In genomic region chr4:182346675-182347375, GRCh38 we compare ENCODE assay signal across 22 cellular contexts.
A peak's percentile ranks its signal among the peaks of the same experiment; 100 is the strongest.
DNase-seq lines count a peak whose midpoint lies in the region; ATAC-seq lines count a peak whose summit lies in the region.
"Had no signal": no experiment of that assay in that cellular context is flagged by ENCODE, and none has a peak within 500 bp of the region (broad histone marks: within the 10 kb centered on the region; RNA-seq: fewer than 3 reads in every experiment).

No MANE protein-coding gene starts in this region.

- H3K27me3 ChIP-seq in mesenchymal stem cell (ENCODE audit: control insufficient read depth in 1 of 2, insufficient read depth in 1 of 2, low read length in 2 of 2), result no peaks in the 10 kb centered on the region
- H3K27me3 ChIP-seq: BE2C had no signal

- DNase-seq in ELF-1 (ENCODE audit: low read depth, low spot score) (peak; percentile 25), SK-MEL-5 (ENCODE audit: low read depth, low spot score) (peak; percentile 5), mesenchymal stem cell (no peak), renal cortical epithelial cell (ENCODE audit: low read depth) (peak; percentile 7), NCI-H2227 treated with DMSO at 0.1 percent for 48 hours (lab: John Stamatoyannopoulos, UW) (no peak), T-helper 9 cell (no peak)
- DNase-seq: ACHN; BE2C; CD8-positive, alpha-beta memory T cell; DMS153; H9; HFFc6; NCI-H1048; NCI-H1694; NCI-H2029 treated with DMSO at 0.1 percent for 48 hours; NCI-H526 treated with DMSO at 0.1 percent for 48 hours; PC-9; RPMI8226; SHP77 had no signal

- H3K9ac ChIP-seq in mesenchymal stem cell (ENCODE audit: low read length), result no peak overlapping the region
- H3K9ac ChIP-seq: KMS-11 had no signal

- H3K36me3 ChIP-seq in mesenchymal stem cell (ENCODE audit: control insufficient read depth in 1 of 2, insufficient read depth in 2 of 2, low read depth in 1 of 2, low read length in 2 of 2), result peaks cover 0 to 8% of the 10 kb centered on the region in 2 experiments
- H3K36me3 ChIP-seq: BE2C had no signal

- H2AFZ ChIP-seq in mesenchymal stem cell (ENCODE audit: low read depth, low read length), result no peak overlapping the region
- H2AFZ ChIP-seq: GM23338, PC-9 had no signal

- H3K27ac ChIP-seq in mesenchymal stem cell (ENCODE audit: low read length, poor library complexity, severe bottlenecking), result no peak overlapping the region
- H3K27ac ChIP-seq: KMS-11, PC-9 had no signal

- H2BK15ac ChIP-seq in mesenchymal stem cell (ENCODE audit: low read depth, poor library complexity, severe bottlenecking), result no peak overlapping the region

- H4K91ac ChIP-seq in mesenchymal stem cell (ENCODE audit: low read length), result no peak overlapping the region

- H3K4ac ChIP-seq in mesenchymal stem cell (ENCODE audit: low read depth in 1 of 2, low read length in 2 of 2), result no peak overlapping the region

- no peak overlapping the region for H4K8ac ChIP-seq in mesenchymal stem cell (ENCODE audit: low read length)

- ATAC-seq in HG03095 (IDR thresholded peaks at IDR 0.05; ENCODE audit: unreplicated experiment), result no peak

- H2BK120ac ChIP-seq in mesenchymal stem cell (ENCODE audit: low read depth, low read length), result no peak overlapping the region

- no peak overlapping the region for H3K4me3 ChIP-seq in mesenchymal stem cell (ENCODE audit: insufficient read depth in 1 of 2, low read depth in 1 of 2, low read length in 2 of 2)
- H3K4me3 ChIP-seq: GM23338, PC-9 had no signal

- in situ Hi-C loops in SK-MEL-5 (cut with HindIII; ENCODE audit: low pct_unique_long_range_greater_than_20kb, low sequenced_read_pairs), result no loop called here

- peaks cover 8% of the 10 kb centered on the region for H3K79me1 ChIP-seq in mesenchymal stem cell (replicated peaks; ENCODE audit: low read length, poor library complexity, severe bottlenecking)

- no peak overlapping the region for H3K4me2 ChIP-seq in mesenchymal stem cell (ENCODE audit: low read length, poor library complexity, severe bottlenecking)
- H3K4me2 ChIP-seq: GM23338, KMS-11, PC-9 had no signal

- 79% methylated on average over 5 of the region's 11 CpGs for WGBS in mesenchymal stem cell

- no peak overlapping the region for H3K18ac ChIP-seq in mesenchymal stem cell (ENCODE audit: low read depth in 1 of 2, low read length in 2 of 2)

- peaks cover 2% of the 10 kb centered on the region for H3K4me1 ChIP-seq in mesenchymal stem cell (ENCODE audit: control insufficient read depth, insufficient read depth, low read depth, low read length)

- no peak overlapping the region for H3K23ac ChIP-seq in mesenchymal stem cell (ENCODE audit: low read length in 2 of 2)

- peak overlapping the region; percentile 54 for H2AK5ac ChIP-seq in mesenchymal stem cell (ENCODE audit: low read length, severe bottlenecking)

- H3K9me3 ChIP-seq in mesenchymal stem cell (ENCODE audit: control insufficient read depth, low read length), result no peaks in the 10 kb centered on the region
- H3K9me3 ChIP-seq: BE2C had no signal

- peak overlapping the region in 1 of 2 experiments; percentile 48 for H3K14ac ChIP-seq in mesenchymal stem cell (ENCODE audit: low read length in 2 of 2)

- H2BK5ac ChIP-seq in mesenchymal stem cell (ENCODE audit: low read depth, low read length, poor library complexity, severe bottlenecking), result no peak overlapping the region

- H2BK12ac ChIP-seq in mesenchymal stem cell (ENCODE audit: low read length in 2 of 2), result no peak overlapping the region

Comparison
In these comparisons a context has a peak if more than half of its experiments do, and no peak if none do; other contexts are left out.
1. DNase-seq: peak in ELF-1 (single experiment), SK-MEL-5 (single experiment) and renal cortical epithelial cell (single experiment); none in mesenchymal stem cell (single experiment), NCI-H2227 treated with DMSO at 0.1 percent for 48 hours (single experiment) and T-helper 9 cell (single experiment).